13 cellular contexts compared by ENCODE assay signal in the genomic region with DNA sequence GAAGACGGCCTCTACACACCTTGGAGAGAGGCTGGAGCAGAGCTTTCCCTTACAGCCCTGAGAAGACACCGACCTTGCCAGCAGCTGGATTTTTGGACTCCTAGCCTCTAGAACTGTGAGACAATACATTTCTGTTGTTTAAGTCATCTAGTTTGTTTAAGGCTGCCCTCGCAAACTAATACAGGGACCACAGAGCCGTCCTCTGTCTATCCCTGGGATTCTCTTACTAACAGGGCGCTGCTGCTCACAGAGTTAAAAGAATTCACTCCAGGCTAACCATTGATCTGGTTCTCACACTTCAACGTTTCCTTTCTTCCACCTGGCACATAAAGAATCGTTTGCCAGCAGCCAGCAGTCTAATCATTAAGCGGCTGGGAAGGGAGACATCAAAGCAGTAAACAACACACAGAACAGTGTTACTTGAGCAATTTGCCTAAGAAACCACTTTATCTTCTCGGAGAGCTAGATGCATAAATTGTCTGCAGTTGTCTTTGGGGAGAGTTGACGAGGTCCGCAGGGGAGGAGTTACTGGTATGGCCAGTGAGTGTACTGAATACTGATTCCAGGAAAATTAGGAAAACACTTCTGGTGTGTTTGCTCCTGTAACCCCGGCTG.
A peak's percentile ranks its signal among the peaks of the same experiment; 100 is the strongest.
DNase-seq lines count a peak whose midpoint lies in the region; ATAC-seq and TF ChIP-seq lines count a peak whose summit lies in the region.
"Had no signal": no experiment of that assay in that cellular context is flagged by ENCODE, and none has a peak within 500 bp of the region (broad histone marks: within the 10 kb centered on the region; RNA-seq: fewer than 3 reads in every experiment).

No MANE protein-coding gene starts in this region.

- H3K4me1 ChIP-seq in fibroblast of lung (ENCODE audit: control insufficient read depth, extremely low read depth, insufficient read depth, low read length): no peaks in the 10 kb centered on the region
- no peaks in the 10 kb centered on the region for H3K4me1 ChIP-seq in mucosa of descending colon (ENCODE audit: low read depth)
- peaks cover 12% of the 10 kb centered on the region for H3K4me1 ChIP-seq in testis
- no peaks in the 10 kb centered on the region for H3K4me1 ChIP-seq in trophoblast cell (ENCODE audit: control insufficient read depth in 1 of 2, insufficient read depth in 2 of 2, low read length in 2 of 2)
- H3K4me1 ChIP-seq in suprapubic skin: no peaks in the 10 kb centered on the region

- H4K8ac ChIP-seq in trophoblast cell (ENCODE audit: low read depth, low read length): no peak overlapping the region

- H3K36me3 ChIP-seq in fibroblast of lung (ENCODE audit: control insufficient read depth, insufficient read depth, low read length) (no peaks in the 10 kb centered on the region), mucosa of descending colon (ENCODE audit: low read depth) (no peaks in the 10 kb centered on the region), testis (ENCODE audit: low read depth, missing control alignments) (no peaks in the 10 kb centered on the region), trophoblast cell (ENCODE audit: control insufficient read depth in 1 of 2, insufficient read depth in 2 of 2, low read length in 2 of 2) (no peaks in the 10 kb centered on the region), suprapubic skin (no peaks in the 10 kb centered on the region)

- H3K9ac ChIP-seq in fibroblast of lung (ENCODE audit: insufficient read depth, low read length): no peak overlapping the region
- H3K9ac ChIP-seq in trophoblast cell (ENCODE audit: low read length): no peak overlapping the region

- no peak overlapping the region for H2BK5ac ChIP-seq in trophoblast cell (ENCODE audit: low read depth, low read length, poor library complexity)

- no peak overlapping the region for H4K91ac ChIP-seq in trophoblast cell (ENCODE audit: low read depth, low read length)

- WGBS in testis, 2 donors: 43 to 51% methylated on average over 12 of the region's 12 CpGs
- WGBS in trophoblast cell (ENCODE audit: extremely low coverage, insufficient coverage, insufficient read length): no CpG with 5 or more reads among the region's 12 CpGs
- 41% methylated on average over 12 of the region's 12 CpGs for WGBS in suprapubic skin

- H3K4ac ChIP-seq in trophoblast cell (ENCODE audit: low read depth, low read length): no peak overlapping the region

- DNase-seq in NCI-H1417 (lab: John Stamatoyannopoulos, UW) (peak in 2 of 3 experiments; percentile 6 to 55), NCI-H1417 treated with DMSO at 0.1 percent for 48 hours (lab: John Stamatoyannopoulos, UW) (no peak), fibroblast of lung (ENCODE audit: low read depth in 2 of 2) (peak in 1 of 2 donors; percentile 46), mucosa of descending colon (peak in 1 of 3 donors; percentile 13), testis (peak; percentile 43), trophoblast cell (no peak), suprapubic skin (ENCODE audit: low spot score in 2 of 2) (no peak)
- DNase-seq: activated naive CD8-positive, alpha-beta T cell treated with anti-CD3 and anti-CD28 coated beads, Interleukin-2, amount 10 ng/mL, durations not matched to agents 7 days and 5 days; NCI-H510A; stimulated activated naive CD4-positive, alpha-beta T cell had no signal

- no peak for TF ChIP-seq EP300 in suprapubic skin (IDR thresholded peaks at IDR 0.05)

- H3K79me1 ChIP-seq in trophoblast cell (ENCODE audit: low read length): no peaks in the 10 kb centered on the region

- no peaks in the 10 kb centered on the region for H3K79me2 ChIP-seq in fibroblast of lung (ENCODE audit: control insufficient read depth, insufficient read depth, low read length)
- H3K79me2 ChIP-seq in trophoblast cell (ENCODE audit: control insufficient read depth, insufficient read depth, low read length, poor library complexity): no peaks in the 10 kb centered on the region

- no peak overlapping the region for H2AK5ac ChIP-seq in trophoblast cell (ENCODE audit: low read length)

- no peak overlapping the region for H4K12ac ChIP-seq in trophoblast cell (ENCODE audit: low read depth, low read length)

- H2AFZ ChIP-seq in fibroblast of lung (ENCODE audit: low read length) (no peak overlapping the region), trophoblast cell (ENCODE audit: insufficient read depth, low read length, poor library complexity) (no peak overlapping the region)

- no peaks in the 10 kb centered on the region for H3K27me3 ChIP-seq in fibroblast of lung (ENCODE audit: control insufficient read depth, insufficient read depth, low read length)
- H3K27me3 ChIP-seq in testis: no peaks in the 10 kb centered on the region
- H3K27me3 ChIP-seq in trophoblast cell (ENCODE audit: insufficient read depth, low read length): no peaks in the 10 kb centered on the region
- H3K27me3 ChIP-seq in suprapubic skin: no peaks in the 10 kb centered on the region

- TF ChIP-seq POLR2A in testis (IDR thresholded peaks at IDR 0.05) (no peak), suprapubic skin (IDR thresholded peaks at IDR 0.05) (no peak)

- no peak overlapping the region for H3K18ac ChIP-seq in trophoblast cell (ENCODE audit: low read length)

- no peak overlapping the region for H2BK120ac ChIP-seq in trophoblast cell (ENCODE audit: insufficient read depth, low read length, poor library complexity)

- no peak overlapping the region for H3K23ac ChIP-seq in trophoblast cell (ENCODE audit: low read length)

- H3K4me3 ChIP-seq in fibroblast of lung (replicated peaks in 1 of 4; ENCODE audit: control extremely low read depth in 1 of 4, insufficient read depth in 1 of 4, low read depth in 3 of 4, low read length in 4 of 4) (no peak overlapping the region), mucosa of descending colon (no peak overlapping the region), testis (no peak overlapping the region), trophoblast cell (ENCODE audit: low read depth, low read length) (no peak overlapping the region), suprapubic skin (no peak overlapping the region)

- H3K9me3 ChIP-seq in fibroblast of lung (ENCODE audit: control insufficient read depth, insufficient read depth, low read depth, low read length): no peaks in the 10 kb centered on the region
- no peaks in the 10 kb centered on the region for H3K9me3 ChIP-seq in mucosa of descending colon
- H3K9me3 ChIP-seq in testis: no peaks in the 10 kb centered on the region
- H3K9me3 ChIP-seq in trophoblast cell (ENCODE audit: insufficient read depth, low read depth, low read length): no peaks in the 10 kb centered on the region
- H3K9me3 ChIP-seq in suprapubic skin: no peaks in the 10 kb centered on the region

- H3K4me2 ChIP-seq in fibroblast of lung (ENCODE audit: extremely low read depth, insufficient read depth, low read length): peak overlapping the region; percentile 5
- H3K4me2 ChIP-seq in trophoblast cell (ENCODE audit: low read length): no peak overlapping the region

- no peak overlapping the region for H3K14ac ChIP-seq in trophoblast cell (ENCODE audit: low read length)

- intact Hi-C loops in mucosa of descending colon (cut with DNase I, micrococcal nuclease) (no loop called here), testis (cut with DNase I; ENCODE audit: low total_unique reads) (no loop called here)

- H3K27ac ChIP-seq in fibroblast of lung (ENCODE audit: insufficient read depth, low read length) (no peak overlapping the region), testis (peak overlapping the region in 1 of 2 donors; percentile 22), trophoblast cell (ENCODE audit: low read depth, low read length) (no peak overlapping the region), suprapubic skin (no peak overlapping the region)
- H3K27ac ChIP-seq: 22Rv1 had no signal

- H4K20me1 ChIP-seq in fibroblast of lung (ENCODE audit: control insufficient read depth, extremely low read depth, insufficient read depth, low read length): no peaks in the 10 kb centered on the region

- TF ChIP-seq CTCF in fibroblast of lung (conservative IDR thresholded peaks at IDR 0.05 in 1 of 2, IDR thresholded peaks at IDR 0.05 in 1 of 2; ENCODE audit: low read depth in 1 of 2, low read length in 2 of 2): no peak
- no peak for TF ChIP-seq CTCF in mucosa of descending colon (IDR thresholded peaks at IDR 0.05)
- no peak for TF ChIP-seq CTCF in testis (IDR thresholded peaks at IDR 0.05)
- no peak for TF ChIP-seq CTCF in suprapubic skin (IDR thresholded peaks at IDR 0.05)

- H2BK12ac ChIP-seq in trophoblast cell (ENCODE audit: low read length): no peak overlapping the region

- peak; percentile 32 for ATAC-seq in mucosa of descending colon
- ATAC-seq in HG03280 (IDR thresholded peaks at IDR 0.05; ENCODE audit: unreplicated experiment): no peak
- ATAC-seq: esophagus mucosa had no signal

Comparison
In these comparisons a context has a peak if more than half of its experiments do, and no peak if none do; other contexts are left out.
1. DNase-seq: peak in NCI-H1417 (2 of 3) and testis (single experiment); none in NCI-H1417 treated with DMSO at 0.1 percent for 48 hours (single experiment), trophoblast cell (0 of 2) and suprapubic skin (0 of 2).